ENCODE assay signal across 18 cellular contexts in the genomic region with DNA sequence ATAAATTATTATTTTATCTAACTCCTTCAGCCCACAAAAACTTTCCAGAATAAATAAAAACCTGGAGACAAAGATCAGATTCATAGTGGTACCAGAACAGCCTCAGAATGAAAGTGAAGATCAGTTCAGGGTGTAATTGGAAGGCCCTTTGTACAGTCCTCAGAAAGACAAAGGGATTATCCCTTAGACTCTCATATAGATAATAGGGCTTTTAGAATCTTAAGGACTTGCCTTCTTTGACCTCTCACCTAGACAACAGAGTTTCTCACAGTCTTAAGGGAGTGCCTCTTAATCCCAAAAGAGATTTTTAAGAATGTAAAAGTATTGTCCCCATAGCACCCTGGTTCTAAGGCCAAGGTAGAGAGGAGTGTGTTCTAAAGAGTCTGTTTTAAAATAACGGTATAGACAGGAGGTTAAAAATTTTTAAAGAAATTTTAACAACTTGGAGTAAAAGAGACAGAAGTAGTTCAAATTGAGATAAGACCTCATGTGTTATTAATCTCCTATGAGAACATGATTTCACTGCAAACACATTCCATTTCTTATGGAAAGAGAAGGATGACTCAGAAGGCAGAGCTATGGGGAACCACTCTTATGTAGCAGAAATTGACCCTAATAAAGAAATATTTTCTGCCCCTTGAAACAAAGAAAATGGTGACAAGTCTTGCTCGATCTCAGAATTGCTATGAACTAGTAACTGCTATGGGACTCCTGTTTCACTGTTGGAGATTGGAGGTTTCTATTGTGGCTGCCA. TPM values are rescaled to one million over a fixed set of nuclear protein-coding genes. Genes with fewer than 3 reads are reported as not detected.
A peak's percentile ranks its signal among the peaks of the same experiment; 100 is the strongest.
DNase-seq lines count a peak whose midpoint lies in the region; FAIRE-seq and TF ChIP-seq lines count a peak whose summit lies in the region.
"Had no signal": no experiment of that assay in that cellular context is flagged by ENCODE, and none has a peak within 500 bp of the region (broad histone marks: within the 10 kb centered on the region; RNA-seq: fewer than 3 reads in every experiment).

No MANE protein-coding gene starts in this region.

- no peaks in the 10 kb centered on the region for H3K9me3 Mint-ChIP-seq in Caco-2 (ENCODE audit: unreplicated experiment)
- H3K9me3 Mint-ChIP-seq: H9 had no signal

- H3K4me3 Mint-ChIP-seq in Caco-2 (ENCODE audit: unreplicated experiment) = no peak overlapping the region
- H3K4me3 Mint-ChIP-seq: H9 had no signal

- no peaks in the 10 kb centered on the region for H3K36me3 ChIP-seq in Caco-2 (ENCODE audit: control insufficient read depth, insufficient read depth, low read length)
- H3K36me3 ChIP-seq: SJSA1 had no signal

- CTCF ChIA-PET in Caco-2 (lab: Charles Lee) = no interaction called here

- H3K27ac Mint-ChIP-seq in Caco-2 (ENCODE audit: unreplicated experiment) = no peak overlapping the region
- H3K27ac Mint-ChIP-seq: H9 had no signal

- no peaks in the 10 kb centered on the region for H3K9me3 ChIP-seq in Caco-2
- H3K9me3 ChIP-seq: SJSA1 had no signal

- H3K4me3 ChIP-seq in choroid plexus epithelial cell (ENCODE audit: low read depth, low read length) (no peak overlapping the region), Caco-2 (ENCODE audit: low read depth, low read length) (no peak overlapping the region)
- H3K4me3 ChIP-seq: PC-9, SJSA1 had no signal

- no peaks in the 10 kb centered on the region for H3K4me1 Mint-ChIP-seq in Caco-2 (ENCODE audit: low read depth, unreplicated experiment)

- POLR2A ChIA-PET in Caco-2 (lab: Charles Lee) = no interaction called here

- no peaks in the 10 kb centered on the region for H3K27me3 Mint-ChIP-seq in Caco-2 (ENCODE audit: insufficient read depth, unreplicated experiment)

- intact Hi-C loops in Caco-2 (cut with micrococcal nuclease; ENCODE audit: unreplicated experiment) = no loop called here

- BruUV-seq in Caco-2 (replicated peaks; lab: Mats Ljungman, UMichigan) = no TSS peak

- DNase-seq in D721Med (ENCODE audit: insufficient read length, low spot score) = no peak
- DNase-seq in NCI-H524 treated with DMSO at 0.1 percent for 48 hours (lab: John Stamatoyannopoulos, UW) = peak; percentile 65
- DNase-seq in choroid plexus epithelial cell (ENCODE audit: low read depth) = peak; percentile 2
- peak; percentile 5 for DNase-seq in iPS-NIHi11 (ENCODE audit: low spot score)
- DNase-seq in NCI-H2227 (lab: John Stamatoyannopoulos, UW; ENCODE audit: unreplicated experiment) = no peak
- no peak for DNase-seq in globus pallidus (ENCODE audit: low spot score)
- no peak for DNase-seq in Caco-2
- DNase-seq in kidney glomerular epithelial cell (lab: John Stamatoyannopoulos, UW) = no peak
- DNase-seq: C1 segment of cervical spinal cord, DMS153, H9, NCI-H1048, NCI-H748 treated with DMSO at 0.1 percent for 48 hours, PC-9 had no signal

- no peaks in the 10 kb centered on the region for H3K4me1 ChIP-seq in Caco-2
- H3K4me1 ChIP-seq: SJSA1 had no signal

- no peaks in the 10 kb centered on the region for H3K36me3 Mint-ChIP-seq in Caco-2 (ENCODE audit: insufficient read depth, unreplicated experiment)

- H3K27me3 ChIP-seq in Caco-2 (replicated peaks; ENCODE audit: control insufficient read depth, insufficient read depth, low read length) = no peaks in the 10 kb centered on the region
- H3K27me3 ChIP-seq: SJSA1 had no signal

- TF ChIP-seq CTCF in D721Med (IDR thresholded peaks at IDR 0.05; ENCODE audit: insufficient read depth, missing control alignments) (no peak), choroid plexus epithelial cell (conservative IDR thresholded peaks at IDR 0.05; ENCODE audit: low read depth, low read length) (no peak), Caco-2 (IDR thresholded peaks at IDR 0.05; ENCODE audit: insufficient read depth in 1 of 2, low read depth in 1 of 2, low read length in 1 of 2, severe bottlenecking in 1 of 2, unreplicated experiment in 1 of 2) (no peak)

- FAIRE-seq in D721Med (lab: Jason Lieb, UNC) = peak; percentile 67
- FAIRE-seq: A204.1, HepG2 had no signal

RNA-seq across cellular contexts. Expression of a gene that starts 24.2 kb away (rescaled TPM):
- not detected in 2 replicates for total RNA-seq in Caco-2 (2022)
- total RNA-seq: MCF 10A, SJSA1 had no signal

Comparison
In these comparisons a context has a peak if more than half of its experiments do, and no peak if none do; other contexts are left out.
1. DNase-seq: peak in NCI-H524 treated with DMSO at 0.1 percent for 48 hours (single experiment), choroid plexus epithelial cell (single experiment) and iPS-NIHi11 (single experiment); none in D721Med (single experiment), NCI-H2227 (single experiment), globus pallidus (single experiment), Caco-2 (0 of 2) and kidney glomerular epithelial cell (single experiment).